In genomic region chr10:103273026-103273425, GRCh38 we compare ENCODE assay signal across 2 cellular contexts.
TF ChIP-seq lines count a peak whose summit lies in the region.

No MANE protein-coding gene starts in this region.

TF ChIP-seq in Ishikawa, 13 proteins besides CTCF, POLR2A, EP300 and RAD21:
- TF ChIP-seq TEAD4 (IDR thresholded peaks at IDR 0.05), result peak; percentile 23; the same call in 1 of the 2 replicates
- TF ChIP-seq MAX (IDR thresholded peaks at IDR 0.05), result no peak
- peak; percentile 8; the same call in 1 of the 2 replicates for TF ChIP-seq NFIC (IDR thresholded peaks at IDR 0.05)
TF ChIP-seq in Ishikawa: peak in this region for 2.

TF ChIP-seq in K562, 482 proteins besides CTCF, POLR2A, EP300 and RAD21:
- TF ChIP-seq, protein P1, sequence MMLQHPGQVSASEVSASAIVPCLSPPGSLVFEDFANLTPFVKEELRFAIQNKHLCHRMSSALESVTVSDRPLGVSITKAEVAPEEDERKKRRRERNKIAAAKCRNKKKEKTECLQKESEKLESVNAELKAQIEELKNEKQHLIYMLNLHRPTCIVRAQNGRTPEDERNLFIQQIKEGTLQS (IDR thresholded peaks at IDR 0.05), result peak; percentile 49
- TF ChIP-seq, protein P1 (CRISPR knock-in tag; conservative IDR thresholded peaks at IDR 0.05), result no peak
- TF ChIP-seq ZNF146 (CRISPR knock-in tag; IDR thresholded peaks at IDR 0.05; ENCODE audit: unreplicated experiment), result no peak
- peak; percentile 69 for TF ChIP-seq FOSL1 (tag; conservative IDR thresholded peaks at IDR 0.05)
